8 cellular contexts compared by ENCODE assay signal in the genomic region with DNA sequence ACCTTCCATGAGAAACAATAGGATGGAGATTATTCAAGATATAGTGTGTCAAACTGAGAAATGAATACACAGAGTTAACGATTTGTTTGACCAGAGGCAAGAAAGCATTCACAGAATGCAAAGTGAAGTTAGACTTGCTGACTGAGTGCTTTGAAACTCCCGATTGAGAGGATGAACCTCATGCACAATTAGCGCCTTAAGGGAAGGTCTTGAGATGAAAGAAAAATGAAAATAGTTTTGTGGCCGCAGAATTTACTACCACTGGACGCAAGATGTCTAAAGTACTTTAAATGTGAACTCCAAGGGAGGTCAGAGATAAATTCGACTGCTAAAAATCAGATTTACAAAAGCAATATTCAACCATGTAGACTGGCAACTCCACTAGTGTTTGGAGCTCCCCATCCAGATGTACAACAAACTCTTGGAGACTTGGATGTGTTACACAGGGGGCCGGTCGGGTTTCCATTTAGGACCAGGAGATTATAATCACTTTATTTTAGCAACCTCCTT. TPM values are rescaled to one million over a fixed set of nuclear protein-coding genes. Genes with fewer than 3 reads are reported as not detected.
DNase-seq lines count a peak whose midpoint lies in the region; ATAC-seq and TF ChIP-seq lines count a peak whose summit lies in the region.

No MANE protein-coding gene starts in this region.

- TF ChIP-seq POLR2A in right lobe of liver (IDR thresholded peaks at IDR 0.05): no peak

- 37 to 47% (median 42%) methylated on average over 8 of the region's 8 CpGs for WGBS in adipose tissue, 3 donors
- WGBS in right lobe of liver (ENCODE audit: insufficient coverage, low coverage, low lambda C conversion rate, missing lambda C conversion rate): 38% methylated on average over 8 of the region's 8 CpGs

- peaks cover 0 to 10% (median 0%) of the 10 kb centered on the region in 4 donors for H3K4me1 ChIP-seq in right lobe of liver

- intact Hi-C loops in right lobe of liver (cut with DNase I): no loop called here

- no peak for ATAC-seq in activated T-cell treated with anti-CD3 and anti-CD28 coated beads, Interleukin-2, amount 50 U/mL, for 72 hours (replicated peaks in 1 of 2)
- ATAC-seq in right lobe of liver (no peak), HG02852 (IDR thresholded peaks at IDR 0.05; ENCODE audit: unreplicated experiment) (no peak)

- H3K27me3 ChIP-seq in right lobe of liver: no peaks in the 10 kb centered on the region

- no peaks in the 10 kb centered on the region for H3K9me3 ChIP-seq in right lobe of liver

- H3K4me1 Mint-ChIP-seq in activated T-cell treated with anti-CD3 and anti-CD28 coated beads, Interleukin-2, amount 50 U/mL, for 72 hours (ENCODE audit: low read depth): peaks cover 42% of the 10 kb centered on the region
- peaks cover 21% of the 10 kb centered on the region for H3K4me1 Mint-ChIP-seq in type B pancreatic cell (ENCODE audit: unreplicated experiment)

- peak overlapping the region; percentile 88 to 89 for H3K4me3 Mint-ChIP-seq in activated T-cell treated with anti-CD3 and anti-CD28 coated beads, Interleukin-2, amount 50 U/mL, for 72 hours
- H3K4me3 Mint-ChIP-seq in type B pancreatic cell: peak overlapping the region; percentile 97

- peak overlapping the region; percentile 53 to 78 (median 68) for H3K4me3 ChIP-seq in right lobe of liver

- no peak for DNase-seq in activated T-cell treated with anti-CD3 and anti-CD28 coated beads, Interleukin-2, amount 50 U/mL, for 72 hours
- DNase-seq in activated T-cell treated with anti-CD3 and anti-CD28 coated beads for 4 hours (no peak), right lobe of liver (no peak), type B pancreatic cell (ENCODE audit: extremely low spot score, unreplicated experiment) (no peak), NCI-H2196 (lab: John Stamatoyannopoulos, UW; ENCODE audit: unreplicated experiment) (no peak), NCI-H1048 (lab: John Stamatoyannopoulos, UW) (no peak)

- H3K27ac ChIP-seq in adipose tissue (ENCODE audit: low read depth, low read length) (peak overlapping the region; percentile 62), right lobe of liver (peak overlapping the region; percentile 53 to 77 (median 55))

- peaks cover 0 to 7% (median 3%) of the 10 kb centered on the region in 4 donors for H3K36me3 ChIP-seq in right lobe of liver

- H3K9me3 Mint-ChIP-seq in activated T-cell treated with anti-CD3 and anti-CD28 coated beads, Interleukin-2, amount 50 U/mL, for 72 hours: no peaks in the 10 kb centered on the region
- H3K9me3 Mint-ChIP-seq in type B pancreatic cell: no peaks in the 10 kb centered on the region

- H3K36me3 Mint-ChIP-seq in activated T-cell treated with anti-CD3 and anti-CD28 coated beads, Interleukin-2, amount 50 U/mL, for 72 hours (ENCODE audit: insufficient read depth in 2 of 2): peaks cover 3 to 5% of the 10 kb centered on the region in 2 donors
- H3K36me3 Mint-ChIP-seq in type B pancreatic cell: peaks cover 9% of the 10 kb centered on the region

- H3K27me3 Mint-ChIP-seq in activated T-cell treated with anti-CD3 and anti-CD28 coated beads, Interleukin-2, amount 50 U/mL, for 72 hours (ENCODE audit: low read depth): no peaks in the 10 kb centered on the region
- peaks cover 1% of the 10 kb centered on the region for H3K27me3 Mint-ChIP-seq in type B pancreatic cell

- TF ChIP-seq CTCF in right lobe of liver (IDR thresholded peaks at IDR 0.05) (no peak), type B pancreatic cell (conservative IDR thresholded peaks at IDR 0.05) (no peak)

- H3K27ac Mint-ChIP-seq in activated T-cell treated with anti-CD3 and anti-CD28 coated beads, Interleukin-2, amount 50 U/mL, for 72 hours: peak overlapping the region; percentile 99
- peak overlapping the region; percentile 99 for H3K27ac Mint-ChIP-seq in type B pancreatic cell

RNA-seq across cellular contexts. Expression of a gene that starts 0.7 kb away (rescaled TPM):
- 10 to 100 TPM; 32.9 to 36.8 TPM for total RNA-seq in activated T-cell treated with anti-CD3 and anti-CD28 coated beads, Interleukin-2, amount 50 U/mL, for 72 hours
- polyA plus RNA-seq in adipose tissue: 1 to 10 TPM; 4.5 to 9.9 (median 6.9) TPM
- total RNA-seq in right lobe of liver: 10 to 100 TPM in 2 of 6 experiments, 1 to 10 TPM in 4; 7.6 to 15.5 (median 9.0) TPM
- total RNA-seq in type B pancreatic cell (ENCODE audit: low replicate concordance): 34.6 and 39.0 TPM in 2 replicates

RNA-seq across cellular contexts. Expression of a gene that starts 21.6 kb away (rescaled TPM):
- 10 to 100 TPM; 30.8 to 31.2 TPM for total RNA-seq in activated T-cell treated with anti-CD3 and anti-CD28 coated beads, Interleukin-2, amount 50 U/mL, for 72 hours
- 10 to 100 TPM in 1 of 3 donors, 1 to 10 TPM in 2; 8.5 to 17.5 (median 9.4) TPM for polyA plus RNA-seq in adipose tissue
- 10 to 100 TPM in 1 of 6 experiments, 1 to 10 TPM in 5; 5.1 to 14.6 (median 6.3) TPM for total RNA-seq in right lobe of liver
- total RNA-seq in type B pancreatic cell (ENCODE audit: low replicate concordance): 5.7 and 7.9 TPM in 2 replicates

RNA-seq across cellular contexts. Expression of a gene that starts 33.2 kb away (rescaled TPM):
- 10 to 100 TPM; 58.7 to 63.8 TPM for total RNA-seq in activated T-cell treated with anti-CD3 and anti-CD28 coated beads, Interleukin-2, amount 50 U/mL, for 72 hours
- 10 to 100 TPM in 2 of 3 donors, 1 to 10 TPM in 1; 6.0 to 69.3 (median 29.8) TPM for polyA plus RNA-seq in adipose tissue
- total RNA-seq in right lobe of liver: under 1 TPM; 0.24 to 0.75 (median 0.61) TPM
- total RNA-seq in type B pancreatic cell (ENCODE audit: low replicate concordance): 20.4 and 26.4 TPM in 2 replicates

Comparison
In these comparisons a context has a peak if more than half of its experiments do, and no peak if none do; other contexts are left out.
1. RNA of a gene that starts 33.2 kb away (total RNA-seq): 58.7 to 63.8 TPM in activated T-cell treated with anti-CD3 and anti-CD28 coated beads, Interleukin-2, amount 50 U/mL, for 72 hours and 20.4 to 26.4 TPM in type B pancreatic cell; 0.24 to 0.75 TPM in right lobe of liver; every median in the first group is over 10 times any median in the second.